8 cellular contexts compared by ENCODE assay signal in genomic region chr17:62704381-62704971, GRCh38.
DNase-seq lines count a peak whose midpoint lies in the region; ATAC-seq lines count a peak whose summit lies in the region.

No MANE protein-coding gene starts in this region.

- peaks cover 23% of the 10 kb centered on the region; the same call in 1 of the 2 replicates for H3K27me3 ChIP-seq in HUES48 (ENCODE audit: control insufficient read depth, insufficient read depth, low read length)
- peaks cover 6% of the 10 kb centered on the region for H3K27me3 ChIP-seq in rectal smooth muscle tissue (ENCODE audit: control insufficient read depth, insufficient read depth, low read length)

- no peaks in the 10 kb centered on the region for H3K36me3 Mint-ChIP-seq in activated naive CD8-positive, alpha-beta T cell

- H3K36me3 ChIP-seq in HUES48 (ENCODE audit: control insufficient read depth, insufficient read depth, low read length): no peaks in the 10 kb centered on the region
- no peaks in the 10 kb centered on the region for H3K36me3 ChIP-seq in rectal smooth muscle tissue (ENCODE audit: control insufficient read depth, insufficient read depth, low read length)

- H3K4me1 Mint-ChIP-seq in activated naive CD8-positive, alpha-beta T cell (ENCODE audit: low read depth): peaks cover 7% of the 10 kb centered on the region

- peak overlapping the region; percentile 81 for H3K4me3 Mint-ChIP-seq in activated naive CD8-positive, alpha-beta T cell

- H3K27ac ChIP-seq in HUES48 (ENCODE audit: low read depth, low read length): peak overlapping the region; percentile 81
- H3K27ac ChIP-seq in rectal smooth muscle tissue (ENCODE audit: low read depth, low read length): peak overlapping the region; percentile 12

- H3K9me3 Mint-ChIP-seq in activated naive CD8-positive, alpha-beta T cell (ENCODE audit: low read depth): no peaks in the 10 kb centered on the region

- H3K4me1 ChIP-seq in HUES48 (ENCODE audit: control insufficient read depth, insufficient read depth, low read length) (peaks cover 30% of the 10 kb centered on the region), rectal smooth muscle tissue (ENCODE audit: control insufficient read depth, insufficient read depth, low read length) (no peaks in the 10 kb centered on the region)

- peak; percentile 14 for ATAC-seq in left ventricle myocardium superior
- ATAC-seq in GM19023 (IDR thresholded peaks at IDR 0.05; ENCODE audit: unreplicated experiment): no peak
- no peak for ATAC-seq in GM18909 (IDR thresholded peaks at IDR 0.05; ENCODE audit: poor library complexity, unreplicated experiment)

- H3K27ac Mint-ChIP-seq in activated naive CD8-positive, alpha-beta T cell: no peak overlapping the region

- H3K4me3 ChIP-seq in HUES48 (ENCODE audit: low read depth, low read length) (peak overlapping the region; percentile 73), rectal smooth muscle tissue (ENCODE audit: low read length) (peak overlapping the region; percentile 16)

- H3K9ac ChIP-seq in HUES48 (ENCODE audit: low read depth, low read length): peak overlapping the region; percentile 74
- H3K9ac ChIP-seq in rectal smooth muscle tissue (ENCODE audit: low read length): no peak overlapping the region

- peaks cover 6% of the 10 kb centered on the region; the same call in 1 of the 2 replicates for H3K9me3 ChIP-seq in HUES48 (ENCODE audit: control insufficient read depth, insufficient read depth, low read length)

- peaks cover 5% of the 10 kb centered on the region for H3K27me3 Mint-ChIP-seq in activated naive CD8-positive, alpha-beta T cell

- DNase-seq in COR-L47 (lab: John Stamatoyannopoulos, UW) (peak; percentile 31), left ventricle myocardium superior (no peak), HuH-7 (ENCODE audit: low spot score) (no peak)

- intact Hi-C loops in left ventricle myocardium superior (cut with micrococcal nuclease): no loop called here
